ENCODE assay signal across 10 cellular contexts in genomic region chr9:5631021-5631420, GRCh38. TPM values are rescaled to one million over a fixed set of nuclear protein-coding genes. Genes with fewer than 3 reads are reported as not detected.
A peak's percentile ranks its signal among the peaks of the same experiment; 100 is the strongest.
DNase-seq lines count a peak whose midpoint lies in the region; ATAC-seq, FAIRE-seq and TF ChIP-seq lines count a peak whose summit lies in the region.
"Had no signal": no experiment of that assay in that cellular context is flagged by ENCODE, and none has a peak within 500 bp of the region (broad histone marks: within the 10 kb centered on the region; RNA-seq: fewer than 3 reads in every experiment).

No MANE protein-coding gene starts in this region.

- FAIRE-seq in endothelial cell of umbilical vein (lab: Jason Lieb, UNC), result no peak

- dilution Hi-C loops in endothelial cell of umbilical vein (cut with MboI; ENCODE audit: extremely low pct_ligation_motif_present, low sequenced_read_pairs), result no loop called here

- H3K9me2 ChIP-seq in OCI-LY1 (ENCODE audit: low read depth, low read length), result no peaks in the 10 kb centered on the region

- H3K4me1 ChIP-seq in OCI-LY1 (ENCODE audit: insufficient read depth, low read length, severe bottlenecking), result peaks cover 47% of the 10 kb centered on the region
- peaks cover 32% of the 10 kb centered on the region for H3K4me1 ChIP-seq in endothelial cell of umbilical vein (ENCODE audit: control insufficient read depth, extremely low read depth, insufficient read depth, low read length)
- H3K4me1 ChIP-seq in psoas muscle, result peaks cover 43% of the 10 kb centered on the region

- H3K4me2 ChIP-seq in OCI-LY1 (ENCODE audit: low read length) (peak overlapping the region; percentile 95), endothelial cell of umbilical vein (ENCODE audit: insufficient read depth, low read length) (peak overlapping the region; percentile 97)

- no peaks in the 10 kb centered on the region; the same call in 1 of the 2 replicates for H4K20me1 ChIP-seq in OCI-LY1 (ENCODE audit: insufficient read depth, low read length)
- H4K20me1 ChIP-seq in endothelial cell of umbilical vein (replicated peaks; ENCODE audit: control insufficient read depth, extremely low read depth, insufficient read depth, low read length), result peaks cover 3% of the 10 kb centered on the region

- H3K9ac ChIP-seq in OCI-LY1 (ENCODE audit: low read length) (peak overlapping the region; percentile 82), endothelial cell of umbilical vein (replicated peaks; ENCODE audit: extremely low read depth, insufficient read depth, low read length) (no peak overlapping the region)

- peaks cover 24% of the 10 kb centered on the region for H3K36me3 ChIP-seq in OCI-LY1 (ENCODE audit: insufficient read depth, low read length)
- H3K36me3 ChIP-seq in endothelial cell of umbilical vein (ENCODE audit: control insufficient read depth in 2 of 2, extremely low read depth in 1 of 2, insufficient read depth in 2 of 2, low read length in 2 of 2), result no peaks in the 10 kb centered on the region
- H3K36me3 ChIP-seq in psoas muscle (ENCODE audit: insufficient read depth in 1 of 2, low read depth in 1 of 2), result no peaks in the 10 kb centered on the region

- ATAC-seq in psoas muscle, result no peak
- ATAC-seq in HG02571 (IDR thresholded peaks at IDR 0.05; ENCODE audit: unreplicated experiment), result no peak
- ATAC-seq in GM19328 (IDR thresholded peaks at IDR 0.05; ENCODE audit: unreplicated experiment), result no peak

- in situ Hi-C loops in G401 (cut with HindIII; ENCODE audit: low sequenced_read_pairs), result no loop called here

- CTCF ChIA-PET in endothelial cell of umbilical vein (lab: Charles Lee), result no interaction called here

- H3K4me3 ChIP-seq in OCI-LY1 (ENCODE audit: low read depth, low read length, poor library complexity, severe bottlenecking), result peak overlapping the region; percentile 68
- peak overlapping the region in 1 of 3 experiments; percentile 99 for H3K4me3 ChIP-seq in endothelial cell of umbilical vein (replicated peaks in 1 of 3; ENCODE audit: insufficient read depth in 1 of 3, low read depth in 1 of 3, low read length in 3 of 3)
- peak overlapping the region; percentile 95 for H3K4me3 ChIP-seq in psoas muscle

- peaks cover 23% of the 10 kb centered on the region for H3K9me3 ChIP-seq in OCI-LY1 (ENCODE audit: low read length)
- peaks cover 4% of the 10 kb centered on the region for H3K9me3 ChIP-seq in endothelial cell of umbilical vein (replicated peaks; ENCODE audit: control insufficient read depth, insufficient read depth, low read length)
- peaks cover 9% of the 10 kb centered on the region for H3K9me3 ChIP-seq in psoas muscle

- H3K9me1 ChIP-seq in endothelial cell of umbilical vein (replicated peaks; ENCODE audit: control insufficient read depth, extremely low read depth, insufficient read depth, low read length), result no peaks in the 10 kb centered on the region

- POLR2A ChIA-PET in endothelial cell of umbilical vein (lab: Charles Lee), result interaction anchor here (0.7 kb wide), 1 partner anchor 384 kb away, joined by 3 read pairs; no protein-coding TSS in a partner anchor

- peak; percentile 64 for DNase-seq in EL
- DNase-seq in endothelial cell of umbilical vein (ENCODE audit: low read depth, low spot score), result no peak
- no peak for DNase-seq in psoas muscle
- no peak for DNase-seq in AML-193 (lab: John Stamatoyannopoulos, UW)
- no peak for DNase-seq in G401 (ENCODE audit: low spot score)
- DNase-seq: activated CD4-positive, alpha-beta T cell treated with anti-CD3 and anti-CD28 coated beads for 48 hours; GF-D8 had no signal

- 17 to 54% (median 31%) methylated on average over 1 of the region's 1 CpG for WGBS in psoas muscle, 3 donors

- peaks cover 69% of the 10 kb centered on the region for H3K79me2 ChIP-seq in OCI-LY1 (ENCODE audit: insufficient read depth, low read length)
- peaks cover 72% of the 10 kb centered on the region for H3K79me2 ChIP-seq in endothelial cell of umbilical vein (ENCODE audit: control insufficient read depth, insufficient read depth, low read length)

- intact Hi-C loops in endothelial cell of umbilical vein (cut with micrococcal nuclease) (loop anchor here (5.0 kb wide), 1 partner anchor 66 kb away; no protein-coding TSS in a partner anchor), psoas muscle (cut with DNase I) (loop anchor here in 1 of 2 donors (10.0 kb wide), 2 partner anchors 104 to 194 kb away; no protein-coding TSS in a partner anchor)

- no peak for TF ChIP-seq POLR2A in endothelial cell of umbilical vein (IDR thresholded peaks at IDR 0.05; ENCODE audit: low read depth, low read length)

- H2AFZ ChIP-seq in OCI-LY1 (ENCODE audit: low read length), result no peak overlapping the region
- H2AFZ ChIP-seq in endothelial cell of umbilical vein (ENCODE audit: low read depth, low read length), result no peak overlapping the region

- no peaks in the 10 kb centered on the region for H3K27me3 ChIP-seq in OCI-LY1 (ENCODE audit: insufficient read depth, low read length)
- H3K27me3 ChIP-seq in endothelial cell of umbilical vein (ENCODE audit: control insufficient read depth in 2 of 2, insufficient read depth in 2 of 2, low read length in 2 of 2), result no peaks in the 10 kb centered on the region
- no peaks in the 10 kb centered on the region for H3K27me3 ChIP-seq in psoas muscle (ENCODE audit: insufficient read depth in 3 of 3, low read length in 2 of 3)

- H3F3A ChIP-seq in OCI-LY1 (ENCODE audit: insufficient read depth, low read length), result peaks cover 14% of the 10 kb centered on the region

- peak overlapping the region; percentile 12 for H3K27ac ChIP-seq in OCI-LY1 (ENCODE audit: low read depth, low read length, poor library complexity, severe bottlenecking)
- no peak overlapping the region for H3K27ac ChIP-seq in endothelial cell of umbilical vein (ENCODE audit: insufficient read depth, low read depth, low read length)
- no peak overlapping the region for H3K27ac ChIP-seq in psoas muscle

- no peak for TF ChIP-seq CTCF in OCI-LY1 (IDR thresholded peaks at IDR 0.05; ENCODE audit: low read length)
- no peak for TF ChIP-seq CTCF in endothelial cell of umbilical vein (IDR thresholded peaks at IDR 0.05; ENCODE audit: extremely low read depth in 1 of 2, insufficient read depth in 1 of 2, low read depth in 1 of 2, low read length in 2 of 2)
- TF ChIP-seq CTCF in psoas muscle (IDR thresholded peaks at IDR 0.05), result no peak

- no TSS peak for BruUV-seq in endothelial cell of umbilical vein (replicated peaks; lab: Mats Ljungman, UMichigan)

TF ChIP-seq in endothelial cell of umbilical vein, 7 proteins besides CTCF, POLR2A, EP300 and RAD21:
- TF ChIP-seq MYC (IDR thresholded peaks at IDR 0.05; ENCODE audit: low read depth, low read length) (no peak), MAX (IDR thresholded peaks at IDR 0.05; ENCODE audit: insufficient read depth, insufficient read length) (no peak), EZH2 (IDR thresholded peaks at IDR 0.05; ENCODE audit: borderline replicate concordance, low read depth, low read length, severe bottlenecking) (no peak), POLR2AphosphoS5 (IDR thresholded peaks at IDR 0.05; ENCODE audit: insufficient read depth, low read depth, low read length) (no peak), FOS (IDR thresholded peaks at IDR 0.05; ENCODE audit: borderline replicate concordance, insufficient read depth, low read length) (no peak), GATA2 (IDR thresholded peaks at IDR 0.05; ENCODE audit: insufficient read depth, insufficient read length, low read depth, low read length) (no peak), JUN (IDR thresholded peaks at IDR 0.05; ENCODE audit: borderline replicate concordance, insufficient read depth, insufficient read length, low read depth) (no peak)
TF ChIP-seq in endothelial cell of umbilical vein: peak in this region for 0.

RNA-seq across cellular contexts. Expression of gene RIC1, which starts 2.1 kb away (rescaled TPM):
- total RNA-seq in endothelial cell of umbilical vein (23.5 and 24.8 TPM in 2 replicates), psoas muscle (10 to 100 TPM; 10.9 to 28.6 (median 13.8) TPM)
- polyA plus RNA-seq in endothelial cell of umbilical vein (14.0 and 14.2 TPM in 2 replicates), psoas muscle (10 to 100 TPM in 1 of 3 donors, 1 to 10 TPM in 2; 6.8 to 18.7 (median 8.8) TPM)
- 10.9 and 13.3 TPM in 2 replicates for polyA plus RNA-seq in endothelial cell of umbilical vein (2011; cell fraction: cytosol; rRNA removed)
- polyA plus RNA-seq in endothelial cell of umbilical vein (2011; cell fraction: nucleus; rRNA removed), result 58.3 and 58.6 TPM in 2 replicates
- 15.6 and 17.7 TPM in 2 replicates for polyA plus RNA-seq in endothelial cell of umbilical vein (2012)
- 60.0 and 65.5 TPM in 2 replicates for polyA minus RNA-seq in endothelial cell of umbilical vein
- 14.2 TPM for polyA minus RNA-seq in endothelial cell of umbilical vein (2011; cell fraction: cytosol; rRNA and poly(A)+ RNA removed)
- 94.0 and 134 TPM in 2 replicates for polyA minus RNA-seq in endothelial cell of umbilical vein (2011; cell fraction: nucleus; rRNA and poly(A)+ RNA removed)
- 13.5 and 17.1 TPM in 2 replicates for total RNA-seq in G401 (2014; rRNA removed; shearing (Covaris generic))
